In genomic region chr10:6020806-6021205, GRCh38 we compare ENCODE assay signal across 24 cellular contexts. TPM values are rescaled to one million over a fixed set of nuclear protein-coding genes. Genes with fewer than 3 reads are reported as not detected.
DNase-seq lines count a peak whose midpoint lies in the region; ATAC-seq and TF ChIP-seq lines count a peak whose summit lies in the region.
"Had no signal": no experiment of that assay in that cellular context is flagged by ENCODE, and none has a peak within 500 bp of the region (broad histone marks: within the 10 kb centered on the region; RNA-seq: fewer than 3 reads in every experiment).

No MANE protein-coding gene starts in this region.

- H3K9me3 Mint-ChIP-seq in activated T-helper 2 cell treated with anti-CD3 and anti-CD28 coated beads, Interferon-gamma antibody, Interleukin-2, Interleukin-4, amounts not matched to agents 10 μg/mL and 5 μg/mL and 100 μg/mL, durations not matched to agents 14 hours and 24 hours and 36 hours = no peaks in the 10 kb centered on the region
- H3K9me3 Mint-ChIP-seq in stimulated activated naive CD8-positive, alpha-beta T cell treated with anti-CD3 and anti-CD28 coated beads, Interleukin-15, amount 100 ng/mL, for 72 hours = no peaks in the 10 kb centered on the region
- H3K9me3 Mint-ChIP-seq: GM23338, nephron had no signal

- H3K27ac ChIP-seq in heart right ventricle (no peak overlapping the region), suprapubic skin (no peak overlapping the region)

- intact Hi-C loops in Right ventricle myocardium superior (cut with DNase I) = no loop called here
- intact Hi-C loops in cardiac septum (cut with DNase I) = no loop called here
- intact Hi-C loops in activated T-helper 2 cell treated with anti-CD3 and anti-CD28 coated beads, Interferon-gamma antibody, Interleukin-2, Interleukin-4, amounts not matched to agents 10 μg/mL and 5 μg/mL and 100 μg/mL, durations not matched to agents 14 hours and 24 hours and 36 hours (cut with micrococcal nuclease) = no loop called here
- intact Hi-C loops in heart right ventricle (cut with DNase I) = no loop called here

- H3K27me3 Mint-ChIP-seq in activated T-helper 2 cell treated with anti-CD3 and anti-CD28 coated beads, Interferon-gamma antibody, Interleukin-2, Interleukin-4, amounts not matched to agents 10 μg/mL and 5 μg/mL and 100 μg/mL, durations not matched to agents 14 hours and 24 hours and 36 hours (ENCODE audit: low read depth) = no peaks in the 10 kb centered on the region
- H3K27me3 Mint-ChIP-seq in stimulated activated naive CD8-positive, alpha-beta T cell treated with anti-CD3 and anti-CD28 coated beads, Interleukin-15, amount 100 ng/mL, for 72 hours = no peaks in the 10 kb centered on the region

- H3K36me3 Mint-ChIP-seq in activated T-helper 2 cell treated with anti-CD3 and anti-CD28 coated beads, Interferon-gamma antibody, Interleukin-2, Interleukin-4, amounts not matched to agents 10 μg/mL and 5 μg/mL and 100 μg/mL, durations not matched to agents 14 hours and 24 hours and 36 hours (ENCODE audit: low read depth) = peaks cover 97% of the 10 kb centered on the region
- H3K36me3 Mint-ChIP-seq: type B pancreatic cell had no signal

- H3K36me3 ChIP-seq in heart right ventricle (peaks cover 0 to 19% (median 0%) of the 10 kb centered on the region in 9 donors), suprapubic skin (no peaks in the 10 kb centered on the region)

- DNase-seq in Right ventricle myocardium superior (peak; percentile 62), cardiac septum (ENCODE audit: low spot score) (no peak), heart right ventricle (no peak), kidney tubule cell (ENCODE audit: low spot score) (no peak), suprapubic skin (ENCODE audit: low spot score in 2 of 2) (no peak)
- DNase-seq in activated T-helper 2 cell treated with anti-CD3 and anti-CD28 coated beads, Interferon-gamma antibody, Interleukin-2, Interleukin-4, amounts not matched to agents 10 μg/mL and 5 μg/mL and 100 μg/mL, durations not matched to agents 14 hours and 24 hours and 36 hours (ENCODE audit: low spot score) = no peak
- DNase-seq in stimulated activated naive CD8-positive, alpha-beta T cell treated with anti-CD3 and anti-CD28 coated beads, Interleukin-15, amount 100 ng/mL, for 72 hours = no peak
- DNase-seq: amygdala; central memory CD4-positive, alpha-beta T cell; DMS53; effector CD4-positive, alpha-beta T cell; erythroblast; foreskin melanocyte; IMR-90; midbrain; NCI-H1417; NCI-H526; RPMI8226 had no signal

- no peak for TF ChIP-seq POLR2A in suprapubic skin (IDR thresholded peaks at IDR 0.05)

- TF ChIP-seq EP300 in suprapubic skin (IDR thresholded peaks at IDR 0.05) = no peak

- peak overlapping the region; percentile 55 for H3K27ac Mint-ChIP-seq in activated T-helper 2 cell treated with anti-CD3 and anti-CD28 coated beads, Interferon-gamma antibody, Interleukin-2, Interleukin-4, amounts not matched to agents 10 μg/mL and 5 μg/mL and 100 μg/mL, durations not matched to agents 14 hours and 24 hours and 36 hours
- H3K27ac Mint-ChIP-seq in stimulated activated naive CD8-positive, alpha-beta T cell treated with anti-CD3 and anti-CD28 coated beads, Interleukin-15, amount 100 ng/mL, for 72 hours = peak overlapping the region; percentile 46 to 87
- H3K27ac Mint-ChIP-seq: GM23338, type B pancreatic cell had no signal

- H3K27me3 ChIP-seq in heart right ventricle (no peaks in the 10 kb centered on the region), suprapubic skin (no peaks in the 10 kb centered on the region)

- H3K9me3 ChIP-seq in heart right ventricle (no peaks in the 10 kb centered on the region), suprapubic skin (no peaks in the 10 kb centered on the region)

- peak; percentile 21 for ATAC-seq in Right ventricle myocardium superior (ENCODE audit: poor library complexity)
- peak in 6 of 8 donors; percentile 12 to 58 (median 30) for ATAC-seq in heart right ventricle
- ATAC-seq in stimulated activated naive CD8-positive, alpha-beta T cell treated with anti-CD3 and anti-CD28 coated beads, Interleukin-15, amount 100 ng/mL, for 72 hours = no peak
- ATAC-seq in GM18502 (IDR thresholded peaks at IDR 0.05; ENCODE audit: poor library complexity, unreplicated experiment) = no peak
- ATAC-seq: GM12878, GM23338 had no signal

- peaks cover 0 to 11% (median 0%) of the 10 kb centered on the region in 9 donors for H3K4me1 ChIP-seq in heart right ventricle
- peaks cover 15% of the 10 kb centered on the region for H3K4me1 ChIP-seq in suprapubic skin

- WGBS in heart right ventricle, 2 donors = 78 to 81% methylated on average over 9 of the region's 9 CpGs
- WGBS in suprapubic skin = 89% methylated on average over 9 of the region's 9 CpGs

- H3K4me1 Mint-ChIP-seq in activated T-helper 2 cell treated with anti-CD3 and anti-CD28 coated beads, Interferon-gamma antibody, Interleukin-2, Interleukin-4, amounts not matched to agents 10 μg/mL and 5 μg/mL and 100 μg/mL, durations not matched to agents 14 hours and 24 hours and 36 hours (ENCODE audit: low read depth) = peaks cover 38% of the 10 kb centered on the region
- H3K4me1 Mint-ChIP-seq in stimulated activated naive CD8-positive, alpha-beta T cell treated with anti-CD3 and anti-CD28 coated beads, Interleukin-15, amount 100 ng/mL, for 72 hours = peaks cover 70% of the 10 kb centered on the region
- H3K4me1 Mint-ChIP-seq: GM23338, nephron had no signal

- TF ChIP-seq CTCF in heart right ventricle (IDR thresholded peaks at IDR 0.05) = no peak
- TF ChIP-seq CTCF in suprapubic skin (IDR thresholded peaks at IDR 0.05) = no peak

- H3K4me3 Mint-ChIP-seq in activated T-helper 2 cell treated with anti-CD3 and anti-CD28 coated beads, Interferon-gamma antibody, Interleukin-2, Interleukin-4, amounts not matched to agents 10 μg/mL and 5 μg/mL and 100 μg/mL, durations not matched to agents 14 hours and 24 hours and 36 hours (ENCODE audit: low read depth) = no peak overlapping the region
- no peak overlapping the region for H3K4me3 Mint-ChIP-seq in stimulated activated naive CD8-positive, alpha-beta T cell treated with anti-CD3 and anti-CD28 coated beads, Interleukin-15, amount 100 ng/mL, for 72 hours
- H3K4me3 Mint-ChIP-seq: GM23338, nephron, type B pancreatic cell had no signal

- H3K4me3 ChIP-seq in heart right ventricle (no peak overlapping the region), suprapubic skin (no peak overlapping the region)
- H3K4me3 ChIP-seq: GM12878, GM23338 had no signal

RNA-seq across cellular contexts. Expression of gene IL2RA, which starts 41.4 kb away (rescaled TPM):
- total RNA-seq in Right ventricle myocardium superior (2.3 TPM), cardiac septum (0.73 TPM), heart right ventricle (1 to 10 TPM in 5 of 10 donors, under 1 TPM in 5; 0.19 to 9.1 (median 1.0) TPM), suprapubic skin (under 1 TPM in 2 of 4 donors, not detected in 2; 0.21 to 0.70 TPM)
- 1,777 and 1,808 TPM in 2 replicates for total RNA-seq in activated T-helper 2 cell treated with anti-CD3 and anti-CD28 coated beads, Interferon-gamma antibody, Interleukin-2, Interleukin-4, amounts not matched to agents 10 μg/mL and 5 μg/mL and 100 μg/mL, durations not matched to agents 14 hours and 24 hours and 36 hours
- under 1 TPM; 0.36 to 0.73 TPM for polyA plus RNA-seq in heart right ventricle
- total RNA-seq: GM23338, IMR-90, M059J had no signal
- polyA plus RNA-seq: GM23338, IMR-90 had no signal

RNA-seq across cellular contexts. Expression of gene IL15RA, which starts 43.5 kb away (rescaled TPM):
- total RNA-seq in Right ventricle myocardium superior (8.2 TPM), cardiac septum (3.9 TPM), heart right ventricle (10 to 100 TPM in 3 of 10 donors, 1 to 10 TPM in 7; 3.5 to 21.0 (median 5.6) TPM), suprapubic skin (10 to 100 TPM; 14.1 to 26.5 (median 16.4) TPM)
- 19.2 and 19.8 TPM in 2 replicates for total RNA-seq in activated T-helper 2 cell treated with anti-CD3 and anti-CD28 coated beads, Interferon-gamma antibody, Interleukin-2, Interleukin-4, amounts not matched to agents 10 μg/mL and 5 μg/mL and 100 μg/mL, durations not matched to agents 14 hours and 24 hours and 36 hours
- polyA plus RNA-seq in heart right ventricle = 10 to 100 TPM; 11.7 to 18.7 TPM

Comparison
In these comparisons a context has a peak if more than half of its experiments do, and no peak if none do; other contexts are left out.
1. ATAC-seq: peak in Right ventricle myocardium superior (single experiment) and heart right ventricle (6 of 8); none in stimulated activated naive CD8-positive, alpha-beta T cell treated with anti-CD3 and anti-CD28 coated beads, Interleukin-15, amount 100 ng/mL, for 72 hours (single experiment) and GM18502 (single experiment).
2. RNA of gene IL2RA, which starts 41.4 kb away (total RNA-seq): 1,777 to 1,808 TPM in activated T-helper 2 cell treated with anti-CD3 and anti-CD28 coated beads, Interferon-gamma antibody, Interleukin-2, Interleukin-4, amounts not matched to agents 10 μg/mL and 5 μg/mL and 100 μg/mL, durations not matched to agents 14 hours and 24 hours and 36 hours; 2.3 TPM in Right ventricle myocardium superior (single experiment), 0.19 to 9.1 TPM in heart right ventricle, 0.73 TPM in cardiac septum (single experiment) and 0.21 to 0.70 TPM in suprapubic skin; every median in the first group is over 100 times any median in the second.